ENCODE assay signal across 8 cellular contexts in the genomic region with DNA sequence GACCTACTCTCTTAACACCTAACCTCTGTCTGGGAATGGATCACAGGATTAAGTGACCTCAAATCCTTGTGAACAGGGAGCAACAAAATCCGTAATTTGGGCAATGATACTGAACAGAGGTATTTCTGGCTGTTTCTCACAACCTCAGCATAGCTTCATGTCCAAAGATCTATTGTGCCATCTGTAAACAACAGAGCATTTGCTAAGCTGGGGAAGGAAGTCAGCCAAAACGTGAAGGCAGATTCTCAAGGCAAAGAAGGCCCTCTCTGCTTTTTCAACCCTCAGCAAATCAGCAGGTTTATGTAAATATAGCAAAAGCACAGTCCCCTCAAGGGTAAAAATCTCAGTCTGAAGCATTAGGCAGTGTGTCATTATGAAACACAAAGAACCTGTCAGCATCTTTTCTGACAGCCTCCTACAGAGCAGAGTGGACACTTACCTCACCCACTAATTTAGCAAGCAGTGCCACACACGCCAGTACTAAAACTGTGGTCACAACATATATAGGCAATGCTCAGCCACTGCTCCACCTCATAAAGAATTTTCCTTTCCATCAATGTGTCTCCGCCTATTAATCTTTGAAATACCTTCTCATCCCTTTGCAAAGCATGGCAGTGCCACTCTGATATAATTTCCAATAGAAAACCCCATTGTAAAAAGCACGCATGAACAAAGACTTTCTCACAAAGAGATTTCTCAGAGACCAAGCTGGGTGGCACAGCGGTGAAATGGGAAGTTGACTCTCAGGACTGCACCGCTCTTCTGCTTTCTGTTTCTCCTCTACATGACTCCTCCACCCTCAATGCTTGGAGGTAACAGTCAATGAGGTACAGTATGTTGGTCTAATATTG.
A peak's percentile ranks its signal among the peaks of the same experiment; 100 is the strongest.
DNase-seq lines count a peak whose midpoint lies in the region; ATAC-seq and TF ChIP-seq lines count a peak whose summit lies in the region.

No MANE protein-coding gene starts in this region.

- H3K9me3 ChIP-seq in endocrine pancreas (ENCODE audit: control insufficient read depth, low read length), result no peaks in the 10 kb centered on the region
- H3K9me3 ChIP-seq in psoas muscle, result no peaks in the 10 kb centered on the region
- no peaks in the 10 kb centered on the region for H3K9me3 ChIP-seq in stomach

- H3K27ac ChIP-seq in psoas muscle (no peak overlapping the region), stomach (peak overlapping the region in 1 of 5 donors; percentile 47)

- TF ChIP-seq CTCF in psoas muscle (IDR thresholded peaks at IDR 0.05) (no peak), stomach (IDR thresholded peaks at IDR 0.05) (no peak)

- WGBS in psoas muscle, 3 donors, result 69 to 76% (median 69%) methylated on average over 7 of the region's 7 CpGs
- WGBS in stomach, 5 donors, result 57 to 69% (median 67%) methylated on average over 7 of the region's 7 CpGs

- no peak for TF ChIP-seq POLR2A in stomach (IDR thresholded peaks at IDR 0.05)

- H3K4me1 ChIP-seq in endocrine pancreas (ENCODE audit: control insufficient read depth, insufficient read depth, low read length) (peaks cover 41% of the 10 kb centered on the region), psoas muscle (peaks cover 41% of the 10 kb centered on the region), stomach (peaks cover 25 to 61% (median 46%) of the 10 kb centered on the region in 4 donors)

- H3K36me3 ChIP-seq in endocrine pancreas (ENCODE audit: control insufficient read depth, insufficient read depth, low read length), result no peaks in the 10 kb centered on the region
- no peaks in the 10 kb centered on the region for H3K36me3 ChIP-seq in psoas muscle (ENCODE audit: insufficient read depth in 1 of 2, low read depth in 1 of 2)
- peaks cover 0 to 3% (median 0%) of the 10 kb centered on the region in 4 donors for H3K36me3 ChIP-seq in stomach

- no peak for TF ChIP-seq EP300 in stomach (IDR thresholded peaks at IDR 0.05)

- no peak overlapping the region for H3K9ac ChIP-seq in endocrine pancreas (ENCODE audit: control insufficient read depth, insufficient read depth, low read length)

- peak overlapping the region; percentile 67 for H3K4me3 ChIP-seq in endocrine pancreas (ENCODE audit: control insufficient read depth, insufficient read depth, low read length)
- H3K4me3 ChIP-seq in psoas muscle, result no peak overlapping the region
- H3K4me3 ChIP-seq in stomach, result peak overlapping the region in 1 of 4 donors; percentile 2

- intact Hi-C loops in psoas muscle (cut with DNase I), result no loop called here
- intact Hi-C loops in stomach (cut with DNase I; ENCODE audit: low total_unique reads), result no loop called here

- ATAC-seq in GM18520 (IDR thresholded peaks at IDR 0.05; ENCODE audit: unreplicated experiment) (peak; percentile 79), HG02938 (IDR thresholded peaks at IDR 0.05; ENCODE audit: unreplicated experiment) (peak; percentile 81), psoas muscle (peak in 3 of 4 donors; percentile 63 to 77 (median 75))

- H3K27me3 ChIP-seq in endocrine pancreas (ENCODE audit: control insufficient read depth, insufficient read depth, low read length) (no peaks in the 10 kb centered on the region), psoas muscle (ENCODE audit: insufficient read depth in 3 of 3, low read length in 2 of 3) (no peaks in the 10 kb centered on the region), stomach (no peaks in the 10 kb centered on the region)

- DNase-seq in AG08395 (ENCODE audit: low spot score) (peak; percentile 62), NCI-H345 (lab: John Stamatoyannopoulos, UW) (peak; percentile 40), psoas muscle (no peak), EL (no peak), stomach (no peak)

Comparison
In these comparisons a context has a peak if more than half of its experiments do, and no peak if none do; other contexts are left out.
1. DNase-seq: peak in AG08395 (single experiment) and NCI-H345 (single experiment); none in psoas muscle (0 of 2), EL (single experiment) and stomach (single experiment).
2. Peak in every context shown above with its lines, with median percentiles within 50 percentile points of each other: ATAC-seq.